ENCODE assay signal across 1 cellular context in genomic region chr10:22475527-22475856, GRCh38.
TF ChIP-seq lines count a peak whose summit lies in the region.

No MANE protein-coding gene starts in this region.

TF ChIP-seq in IMR-90, 13 proteins besides CTCF, POLR2A, EP300 and RAD21 (continued from another document):
- TF ChIP-seq USF2 (IDR thresholded peaks at IDR 0.05; ENCODE audit: low read depth, low read length): no peak
- no peak for TF ChIP-seq RCOR1 (IDR thresholded peaks at IDR 0.05; ENCODE audit: insufficient replicate concordance, low read length)
- no peak for TF ChIP-seq CHD1 (IDR thresholded peaks at IDR 0.05; ENCODE audit: low read depth, low read length)
- no peak for TF ChIP-seq SMC3 (IDR thresholded peaks at IDR 0.05; ENCODE audit: low read depth, low read length)
- TF ChIP-seq CEBPB (IDR thresholded peaks at IDR 0.05; ENCODE audit: low read depth, low read length): no peak
